ENCODE assay signal across 2 cellular contexts in the genomic region with DNA sequence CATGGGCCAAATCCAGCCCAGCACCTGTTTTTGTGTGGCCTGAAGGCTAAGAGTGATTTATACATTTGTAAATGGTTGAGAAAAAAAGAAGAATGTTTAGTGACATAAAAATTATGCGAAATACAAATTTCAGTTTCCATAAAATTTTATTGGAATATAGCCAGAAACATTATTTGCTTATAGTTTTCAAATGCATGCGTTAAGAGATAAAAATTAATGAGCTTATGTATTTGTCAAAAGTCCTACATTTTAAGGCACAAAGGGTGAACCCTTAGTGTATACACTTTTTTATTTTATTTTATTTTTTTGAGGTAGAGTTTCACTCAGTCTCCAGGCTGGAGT.
TF ChIP-seq lines count a peak whose summit lies in the region.

No MANE protein-coding gene starts in this region.

TF ChIP-seq in A549, 52 proteins besides CTCF, POLR2A, EP300 and RAD21 (continued from another document):
- TF ChIP-seq MAFK (IDR thresholded peaks at IDR 0.05; ENCODE audit: partially characterized antibody): no peak
- TF ChIP-seq ESRRA (IDR thresholded peaks at IDR 0.05; ENCODE audit: borderline replicate concordance, low read length): no peak
- TF ChIP-seq CHD2 (IDR thresholded peaks at IDR 0.05; ENCODE audit: low read length, partially characterized antibody): no peak
- no peak for TF ChIP-seq MAZ (IDR thresholded peaks at IDR 0.05; ENCODE audit: borderline replicate concordance, low read depth, low read length)
- TF ChIP-seq KDM1A (IDR thresholded peaks at IDR 0.05; ENCODE audit: low read depth): no peak
- TF ChIP-seq TP53 (CRISPR knock-in tag; IDR thresholded peaks at IDR 0.05): no peak
- TF ChIP-seq CHD4 (IDR thresholded peaks at IDR 0.05; ENCODE audit: borderline replicate concordance): no peak
- TF ChIP-seq HOXB5 (CRISPR knock-in tag; IDR thresholded peaks at IDR 0.05): no peak
- no peak for TF ChIP-seq ZC3H11A (IDR thresholded peaks at IDR 0.05)
- TF ChIP-seq RFX5 (IDR thresholded peaks at IDR 0.05): no peak
- no peak for TF ChIP-seq RNF2 (IDR thresholded peaks at IDR 0.05; ENCODE audit: borderline replicate concordance, low read depth)
- no peak for TF ChIP-seq ELK1 (IDR thresholded peaks at IDR 0.05; ENCODE audit: low read depth, low read length)
- no peak for TF ChIP-seq SREBF2 (IDR thresholded peaks at IDR 0.05)
- TF ChIP-seq, protein P1, sequence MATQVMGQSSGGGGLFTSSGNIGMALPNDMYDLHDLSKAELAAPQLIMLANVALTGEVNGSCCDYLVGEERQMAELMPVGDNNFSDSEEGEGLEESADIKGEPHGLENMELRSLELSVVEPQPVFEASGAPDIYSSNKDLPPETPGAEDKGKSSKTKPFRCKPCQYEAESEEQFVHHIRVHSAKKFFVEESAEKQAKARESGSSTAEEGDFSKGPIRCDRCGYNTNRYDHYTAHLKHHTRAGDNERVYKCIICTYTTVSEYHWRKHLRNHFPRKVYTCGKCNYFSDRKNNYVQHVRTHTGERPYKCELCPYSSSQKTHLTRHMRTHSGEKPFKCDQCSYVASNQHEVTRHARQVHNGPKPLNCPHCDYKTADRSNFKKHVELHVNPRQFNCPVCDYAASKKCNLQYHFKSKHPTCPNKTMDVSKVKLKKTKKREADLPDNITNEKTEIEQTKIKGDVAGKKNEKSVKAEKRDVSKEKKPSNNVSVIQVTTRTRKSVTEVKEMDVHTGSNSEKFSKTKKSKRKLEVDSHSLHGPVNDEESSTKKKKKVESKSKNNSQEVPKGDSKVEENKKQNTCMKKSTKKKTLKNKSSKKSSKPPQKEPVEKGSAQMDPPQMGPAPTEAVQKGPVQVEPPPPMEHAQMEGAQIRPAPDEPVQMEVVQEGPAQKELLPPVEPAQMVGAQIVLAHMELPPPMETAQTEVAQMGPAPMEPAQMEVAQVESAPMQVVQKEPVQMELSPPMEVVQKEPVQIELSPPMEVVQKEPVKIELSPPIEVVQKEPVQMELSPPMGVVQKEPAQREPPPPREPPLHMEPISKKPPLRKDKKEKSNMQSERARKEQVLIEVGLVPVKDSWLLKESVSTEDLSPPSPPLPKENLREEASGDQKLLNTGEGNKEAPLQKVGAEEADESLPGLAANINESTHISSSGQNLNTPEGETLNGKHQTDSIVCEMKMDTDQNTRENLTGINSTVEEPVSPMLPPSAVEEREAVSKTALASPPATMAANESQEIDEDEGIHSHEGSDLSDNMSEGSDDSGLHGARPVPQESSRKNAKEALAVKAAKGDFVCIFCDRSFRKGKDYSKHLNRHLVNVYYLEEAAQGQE (IDR thresholded peaks at IDR 0.05): no peak

TF ChIP-seq in IMR-90, 13 proteins besides CTCF, POLR2A, EP300 and RAD21 (continued from another document):
- TF ChIP-seq, protein P2, sequence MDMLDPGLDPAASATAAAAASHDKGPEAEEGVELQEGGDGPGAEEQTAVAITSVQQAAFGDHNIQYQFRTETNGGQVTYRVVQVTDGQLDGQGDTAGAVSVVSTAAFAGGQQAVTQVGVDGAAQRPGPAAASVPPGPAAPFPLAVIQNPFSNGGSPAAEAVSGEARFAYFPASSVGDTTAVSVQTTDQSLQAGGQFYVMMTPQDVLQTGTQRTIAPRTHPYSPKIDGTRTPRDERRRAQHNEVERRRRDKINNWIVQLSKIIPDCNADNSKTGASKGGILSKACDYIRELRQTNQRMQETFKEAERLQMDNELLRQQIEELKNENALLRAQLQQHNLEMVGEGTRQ (IDR thresholded peaks at IDR 0.05; ENCODE audit: low read depth, low read length): no peak
- TF ChIP-seq ELK1 (IDR thresholded peaks at IDR 0.05; ENCODE audit: borderline replicate concordance, low read depth, low read length): no peak
- TF ChIP-seq RFX5 (IDR thresholded peaks at IDR 0.05; ENCODE audit: low read depth, low read length): no peak
- no peak for TF ChIP-seq RCOR1 (IDR thresholded peaks at IDR 0.05; ENCODE audit: insufficient replicate concordance, low read length)
- no peak for TF ChIP-seq SMC3 (IDR thresholded peaks at IDR 0.05; ENCODE audit: low read depth, low read length)
- no peak for TF ChIP-seq CHD1 (IDR thresholded peaks at IDR 0.05; ENCODE audit: low read depth, low read length)
- no peak for TF ChIP-seq CEBPB (IDR thresholded peaks at IDR 0.05; ENCODE audit: low read depth, low read length)
- no peak for TF ChIP-seq FOS (IDR thresholded peaks at IDR 0.05; ENCODE audit: low read depth, low read length)
